In genomic region chr19:33805840-33806433, GRCh38 we compare ENCODE assay signal across 2 cellular contexts.
TF ChIP-seq lines count a peak whose summit lies in the region.

No MANE protein-coding gene starts in this region.

TF ChIP-seq in A549, 52 proteins besides CTCF, POLR2A, EP300 and RAD21:
- no peak for TF ChIP-seq MYC (IDR thresholded peaks at IDR 0.05; ENCODE audit: borderline replicate concordance, low read length)
- TF ChIP-seq TFCP2L1 (CRISPR knock-in tag; IDR thresholded peaks at IDR 0.05), result no peak
- no peak for TF ChIP-seq FOXS1 (CRISPR knock-in tag; IDR thresholded peaks at IDR 0.05)
- no peak for TF ChIP-seq USF2 (IDR thresholded peaks at IDR 0.05)
- 0 out of 5 replicates have a peak, but pooled peaks of 1 of the 2 experiments have one; percentile 19 for TF ChIP-seq JUN (IDR thresholded peaks at IDR 0.05)

TF ChIP-seq in H1, 55 proteins besides CTCF, POLR2A, EP300 and RAD21:
- TF ChIP-seq CHD1 (IDR thresholded peaks at IDR 0.05; ENCODE audit: low read depth, low read length), result no peak
- TF ChIP-seq USF2 (IDR thresholded peaks at IDR 0.05; ENCODE audit: low read length), result no peak
- no peak for TF ChIP-seq HDAC2 (IDR thresholded peaks at IDR 0.05; ENCODE audit: borderline replicate concordance in 1 of 2, low read depth in 2 of 2, low read length in 2 of 2)
- no peak for TF ChIP-seq GTF2F1 (IDR thresholded peaks at IDR 0.05; ENCODE audit: borderline replicate concordance, low read depth, low read length)
- TF ChIP-seq SP1 (IDR thresholded peaks at IDR 0.05; ENCODE audit: low read depth, low read length), result no peak
- no peak for TF ChIP-seq EGR1 (IDR thresholded peaks at IDR 0.05; ENCODE audit: borderline replicate concordance, low read depth, low read length)
